ENCODE assay signal across 8 cellular contexts in the genomic region with DNA sequence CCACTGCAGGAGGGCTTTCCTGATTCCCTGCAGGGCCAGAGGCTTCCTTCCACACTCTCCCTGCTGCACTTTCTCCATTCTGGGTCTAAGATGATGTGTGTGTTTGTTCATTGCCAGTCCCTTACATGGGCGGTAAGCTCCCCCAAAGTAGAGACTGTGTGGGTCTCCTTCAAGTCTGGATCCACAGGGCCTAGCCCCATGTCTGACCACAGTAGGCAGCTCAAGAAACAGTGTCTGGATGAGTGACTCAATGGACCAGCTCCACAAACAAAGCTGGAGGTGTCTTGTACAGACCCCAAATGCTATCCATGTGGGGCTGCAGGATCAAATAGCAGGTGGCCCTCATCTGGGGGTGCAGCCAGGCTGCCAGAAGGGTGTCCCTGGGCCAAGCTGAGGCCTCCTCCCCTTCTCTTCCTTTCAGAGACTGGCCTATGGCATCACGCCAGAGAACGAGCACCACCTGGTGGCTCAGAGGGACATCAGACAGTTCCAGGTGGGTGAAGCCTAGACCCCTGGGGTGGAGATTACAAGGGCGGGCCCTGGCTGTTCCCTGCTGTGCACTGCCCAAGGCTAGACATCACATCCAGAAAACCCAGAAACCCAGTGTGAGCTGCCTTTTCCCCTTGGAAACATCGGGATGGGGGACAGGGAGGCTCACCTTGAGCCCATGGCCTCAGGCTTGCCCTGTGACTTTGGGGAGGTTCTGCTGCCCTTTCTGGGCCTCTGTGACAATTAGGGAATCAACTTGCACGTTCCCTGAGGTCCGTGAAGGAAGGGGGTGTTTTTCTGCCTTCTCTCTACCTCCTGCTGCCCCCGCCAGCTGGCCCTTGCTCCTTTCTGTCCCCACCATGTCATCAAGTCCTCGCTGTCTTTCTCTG. TPM values are rescaled to one million over a fixed set of nuclear protein-coding genes. Genes with fewer than 3 reads are reported as not detected.
DNase-seq lines count a peak whose midpoint lies in the region; ATAC-seq, FAIRE-seq and TF ChIP-seq lines count a peak whose summit lies in the region.

No MANE protein-coding gene starts in this region.

- H3K4me1 Mint-ChIP-seq in activated T-helper 17 cell treated with anti-CD3 and anti-CD28 coated beads, Interleukin-2, amount 50 U/mL, for 72 hours, result peaks cover 8% of the 10 kb centered on the region

- H3K27ac ChIP-seq in AG04450 (ENCODE audit: low read depth, low read length), result no peak overlapping the region
- H3K27ac ChIP-seq in left ventricle myocardium inferior (replicated peaks), result no peak overlapping the region
- no peak overlapping the region for H3K27ac ChIP-seq in small intestine (ENCODE audit: low read depth in 1 of 2, low read length in 1 of 2)

- H3K27me3 ChIP-seq in AG04450 (ENCODE audit: control insufficient read depth, insufficient read depth, low read length) (peaks cover 9% of the 10 kb centered on the region), left ventricle myocardium inferior (ENCODE audit: low read depth) (peaks cover 46% of the 10 kb centered on the region), small intestine (ENCODE audit: control insufficient read depth in 2 of 2, insufficient read depth in 2 of 2, low read length in 2 of 2) (no peaks in the 10 kb centered on the region)

- H3K9me3 ChIP-seq in AG04450 (ENCODE audit: control insufficient read depth, insufficient read depth, low read length) (no peaks in the 10 kb centered on the region), left ventricle myocardium inferior (replicated peaks) (no peaks in the 10 kb centered on the region), small intestine (ENCODE audit: control insufficient read depth, low read depth) (no peaks in the 10 kb centered on the region)

- WGBS in small intestine, 3 donors, result 38 to 64% (median 54%) methylated on average over 8 to 9 of the region's 9 CpGs

- TF ChIP-seq CTCF in AG04450 (IDR thresholded peaks at IDR 0.05; ENCODE audit: low read depth, low read length) (peak; percentile 58), GM13976 (IDR thresholded peaks at IDR 0.05; ENCODE audit: borderline replicate concordance, control extremely low read depth, extremely low read depth, insufficient read depth, missing control alignments) (peak; percentile 55), left ventricle myocardium inferior (IDR thresholded peaks at IDR 0.05; ENCODE audit: borderline replicate concordance) (peak; percentile 76)

- CTCF ChIA-PET in AG04450 (lab: Charles Lee), result interaction anchor here (0.7 to 21.3 kb wide), 17 partner anchors 10 to 1454 kb away, joined by 3 to 542 read pairs (median 4); partner anchors contain the start of gene MMP2

- H3K36me3 ChIP-seq in left ventricle myocardium inferior (no peaks in the 10 kb centered on the region), small intestine (ENCODE audit: control insufficient read depth in 2 of 2, insufficient read depth in 2 of 2, low read length in 2 of 2) (no peaks in the 10 kb centered on the region)

- no peak overlapping the region for H3K27ac Mint-ChIP-seq in activated T-helper 17 cell treated with anti-CD3 and anti-CD28 coated beads, Interleukin-2, amount 50 U/mL, for 72 hours

- ATAC-seq in HG02938 (IDR thresholded peaks at IDR 0.05; ENCODE audit: unreplicated experiment), result peak; percentile 87
- peak; percentile 56 for ATAC-seq in activated T-helper 17 cell treated with anti-CD3 and anti-CD28 coated beads, Interleukin-2, amount 50 U/mL, for 72 hours (replicated peaks)
- no peak for ATAC-seq in activated CD4-positive, CD25-positive, alpha-beta regulatory T cell treated with anti-CD3 and anti-CD28 coated beads, Interleukin-2, amount 50 U/mL, for 24 hours

- H3K9me3 Mint-ChIP-seq in activated T-helper 17 cell treated with anti-CD3 and anti-CD28 coated beads, Interleukin-2, amount 50 U/mL, for 72 hours, result no peaks in the 10 kb centered on the region

- H3K27me3 Mint-ChIP-seq in activated T-helper 17 cell treated with anti-CD3 and anti-CD28 coated beads, Interleukin-2, amount 50 U/mL, for 72 hours, result no peaks in the 10 kb centered on the region

- peak; percentile 6 for DNase-seq in AG04450 (ENCODE audit: low read depth, low spot score)
- DNase-seq in GM13976 (ENCODE audit: low spot score), result peak; percentile 62
- peak; percentile 6 for DNase-seq in NCI-H748 treated with DMSO at 0.1 percent for 48 hours (lab: John Stamatoyannopoulos, UW)
- peak; percentile 45 for DNase-seq in left ventricle myocardium inferior
- peak; percentile 45 for DNase-seq in small intestine

- POLR2A ChIA-PET in AG04450 (lab: Yijun Ruan, JAX), result interaction anchor here (0.9 kb wide), 1 partner anchor 206 kb away, joined by 3 read pairs; no protein-coding TSS in a partner anchor

- H3K4me3 ChIP-seq in AG04450 (ENCODE audit: low read depth, low read length) (no peak overlapping the region), left ventricle myocardium inferior (no peak overlapping the region), small intestine (ENCODE audit: low read depth in 1 of 2, low read length in 2 of 2) (no peak overlapping the region)

- H3K4me3 Mint-ChIP-seq in activated T-helper 17 cell treated with anti-CD3 and anti-CD28 coated beads, Interleukin-2, amount 50 U/mL, for 72 hours, result no peak overlapping the region

- H3K36me3 Mint-ChIP-seq in activated T-helper 17 cell treated with anti-CD3 and anti-CD28 coated beads, Interleukin-2, amount 50 U/mL, for 72 hours (ENCODE audit: low read depth), result no peaks in the 10 kb centered on the region

- in situ Hi-C loops in GM13976 (cut with MboI; ENCODE audit: low sequenced_read_pairs, unreplicated experiment), result loop anchor here (5.0 to 25.0 kb wide), 3 partner anchors 143 to 611 kb away; no protein-coding TSS in a partner anchor

- intact Hi-C loops in left ventricle myocardium inferior (cut with micrococcal nuclease), result loop anchor here (5.0 to 10.0 kb wide), 2 partner anchors 207 to 234 kb away; no protein-coding TSS in a partner anchor

- no peak for FAIRE-seq in small intestine (lab: Jason Lieb, UNC)

- no peaks in the 10 kb centered on the region for H3K4me1 ChIP-seq in left ventricle myocardium inferior
- no peaks in the 10 kb centered on the region for H3K4me1 ChIP-seq in small intestine (ENCODE audit: control insufficient read depth in 2 of 2, insufficient read depth in 1 of 2, low read depth in 1 of 2, low read length in 1 of 2)

RNA-seq across cellular contexts. Expression of gene SLC6A2, which starts 45.9 kb away (rescaled TPM):
- polyA plus RNA-seq in AG04450 (2011; rRNA removed) (not detected in 2 replicates), small intestine (under 1 TPM in 1 of 3 donors, not detected in 2; 0.22 TPM)
- not detected in 2 replicates for polyA minus RNA-seq in AG04450 (2011; rRNA and poly(A)+ RNA removed)
- not detected for total RNA-seq in activated T-helper 17 cell treated with anti-CD3 and anti-CD28 coated beads, Interleukin-2, amount 50 U/mL, for 72 hours
- total RNA-seq in left ventricle myocardium inferior, result not detected

Comparison
In these comparisons a context has a peak if more than half of its experiments do, and no peak if none do; other contexts are left out.
1. DNase-seq: peak in every context shown above with its lines; median percentile 62 in GM13976; 45 in left ventricle myocardium inferior; 45 in small intestine; 6 in AG04450; 6 in NCI-H748 treated with DMSO at 0.1 percent for 48 hours.
2. ATAC-seq: peak in HG02938 (single experiment) and activated T-helper 17 cell treated with anti-CD3 and anti-CD28 coated beads, Interleukin-2, amount 50 U/mL, for 72 hours (single experiment); none in activated CD4-positive, CD25-positive, alpha-beta regulatory T cell treated with anti-CD3 and anti-CD28 coated beads, Interleukin-2, amount 50 U/mL, for 24 hours (0 of 2).
3. Peak in every context shown above with its lines, with median percentiles within 50 percentile points of each other: CTCF ChIP-seq.